In the genomic region with DNA sequence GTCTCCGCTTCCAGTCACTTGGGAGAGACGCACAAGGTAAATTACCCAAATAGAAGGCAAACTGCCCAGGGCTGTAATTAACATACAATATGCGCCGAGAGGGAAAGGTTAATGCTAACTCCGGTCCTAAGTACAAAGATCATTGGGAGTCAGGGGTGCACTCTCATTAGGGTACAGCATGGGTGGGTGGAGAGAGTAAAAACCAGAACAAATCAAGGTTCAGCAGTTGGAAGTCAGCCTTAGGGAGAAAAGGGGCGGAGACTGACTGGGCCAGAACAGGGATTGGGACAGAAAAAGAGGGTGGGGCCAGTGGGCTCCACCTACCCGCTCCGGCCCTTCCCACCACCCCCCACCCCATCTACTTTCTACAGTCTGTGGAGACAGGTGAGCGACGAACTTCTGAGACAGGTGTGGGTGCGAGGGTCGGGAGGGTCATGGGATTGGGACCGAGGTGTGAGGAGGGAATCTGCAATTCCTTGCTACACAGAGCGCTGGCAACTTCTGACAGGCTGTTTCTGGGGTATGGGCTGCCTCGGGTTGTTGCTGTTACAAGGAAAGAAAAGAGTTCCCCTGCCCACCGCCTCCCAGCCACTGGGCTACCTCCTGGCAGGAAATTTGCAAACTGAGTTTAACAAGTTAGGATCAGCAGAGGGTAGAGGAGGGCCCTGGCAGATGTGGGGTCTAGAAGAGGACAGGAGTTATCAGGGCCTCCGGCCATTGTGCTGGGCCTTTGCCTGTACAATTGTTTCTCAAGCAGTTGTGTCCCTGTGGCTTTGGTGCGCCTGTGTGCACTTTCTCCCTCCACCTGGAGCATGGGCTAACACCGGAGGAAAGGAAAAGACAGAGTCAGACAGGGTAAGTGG, we compare ENCODE assay signal across 10 cellular contexts. TPM values are rescaled to one million over a fixed set of nuclear protein-coding genes. Genes with fewer than 3 reads are reported as not detected.
A peak's percentile ranks its signal among the peaks of the same experiment; 100 is the strongest.
DNase-seq lines count a peak whose midpoint lies in the region; ATAC-seq, FAIRE-seq and TF ChIP-seq lines count a peak whose summit lies in the region.
"Had no signal": no experiment of that assay in that cellular context is flagged by ENCODE, and none has a peak within 500 bp of the region (broad histone marks: within the 10 kb centered on the region; RNA-seq: fewer than 3 reads in every experiment).

A gene (plus strand): TSS at position 368 of the 863 bp plus-strand sequence. CDS start 1,000 bp downstream, outside the sequence.

- no peak for TF ChIP-seq RAD21 in SK-N-SH (IDR thresholded peaks at IDR 0.05; ENCODE audit: low read length)

- DNase-seq in SK-N-SH = peak; percentile 56
- no peak for DNase-seq in activated CD8-positive, alpha-beta T cell treated with anti-CD3 and anti-CD28 coated beads, Interleukin-2, amount 10 ng/mL, durations not matched to agents 7 days and 5 days
- DNase-seq in keratinocyte (ENCODE audit: low read depth, low spot score) = no peak
- no peak for DNase-seq in stimulated activated naive B cell treated with anti-CD40 and anti-IgM and Interleukin-4, amounts not matched to agents 10 μg/mL and 1 μg/mL and 100 μg/mL, for 72 hours
- DNase-seq in stimulated activated CD4-positive, alpha-beta T cell treated with anti-CD3 and anti-CD28 coated beads, Interleukin-1b, Interleukin-23, amount 100 ng/mL, for 48 hours = no peak

- FAIRE-seq in keratinocyte (lab: Jason Lieb, UNC) = peak; percentile 73

- H3K27ac Mint-ChIP-seq in activated CD8-positive, alpha-beta T cell treated with anti-CD3 and anti-CD28 coated beads, Interleukin-2, amount 10 ng/mL, durations not matched to agents 7 days and 5 days = peak within 1 kb of the TSS; percentile 43
- H3K27ac Mint-ChIP-seq in stimulated activated naive B cell treated with anti-CD40 and anti-IgM and Interleukin-4, amounts not matched to agents 10 μg/mL and 1 μg/mL and 100 μg/mL, for 72 hours = peak within 1 kb of the TSS; percentile 70

- 0 out of 2 replicates have a peak, but pooled peaks cover 2% of the 10 kb centered on the region for H4K20me1 ChIP-seq in SK-N-SH (ENCODE audit: insufficient read depth)
- H4K20me1 ChIP-seq in keratinocyte (ENCODE audit: control insufficient read depth, extremely low read depth, insufficient read depth, low read length) = no peaks in the 10 kb centered on the region

- CTCF ChIA-PET in SK-N-SH (lab: Yijun Ruan, JAX) = no interaction called here
- CTCF ChIA-PET in activated CD8-positive, alpha-beta T cell treated with anti-CD3 and anti-CD28 coated beads, Interleukin-2, amount 10 ng/mL, durations not matched to agents 7 days and 5 days (lab: Charles Lee) = interaction anchor here (1.2 to 1.9 kb wide), 2 partner anchors 14 to 44 kb away, joined by 9 to 16 read pairs; no protein-coding TSS in a partner anchor

- no peak within 1 kb of the TSS for H3K4me2 ChIP-seq in SK-N-SH
- peak within 1 kb of the TSS; percentile 67 for H3K4me2 ChIP-seq in keratinocyte (ENCODE audit: control insufficient read depth, extremely low read depth, insufficient read depth, low read depth, low read length)

- peaks cover 56% of the 10 kb centered on the region for H3K4me1 Mint-ChIP-seq in activated CD8-positive, alpha-beta T cell treated with anti-CD3 and anti-CD28 coated beads, Interleukin-2, amount 10 ng/mL, durations not matched to agents 7 days and 5 days (ENCODE audit: low read depth)
- H3K4me1 Mint-ChIP-seq in stimulated activated naive B cell treated with anti-CD40 and anti-IgM and Interleukin-4, amounts not matched to agents 10 μg/mL and 1 μg/mL and 100 μg/mL, for 72 hours = peaks cover 32 to 50% of the 10 kb centered on the region in 2 donors

- no peak for TF ChIP-seq EP300 in SK-N-SH (IDR thresholded peaks at IDR 0.05; ENCODE audit: borderline replicate concordance in 1 of 2, low read depth in 1 of 2, low read length in 1 of 2)

- H3K27me3 ChIP-seq in SK-N-SH (ENCODE audit: insufficient read depth) (no peaks in the 10 kb centered on the region), keratinocyte (ENCODE audit: control insufficient read depth, extremely low read depth, insufficient read depth, low read length) (no peaks in the 10 kb centered on the region)

- no peaks in the 10 kb centered on the region for H3K9me2 ChIP-seq in SK-N-SH

- H3K36me3 ChIP-seq in SK-N-SH (replicated peaks in 1 of 2; ENCODE audit: control insufficient read depth in 1 of 2, insufficient read depth in 2 of 2, low read length in 1 of 2) (no peaks in the 10 kb centered on the region), keratinocyte (ENCODE audit: control insufficient read depth in 2 of 2, extremely low read depth in 1 of 2, insufficient read depth in 2 of 2, low read length in 2 of 2) (peaks cover 2 to 5% of the 10 kb centered on the region in 2 experiments)

- TF ChIP-seq CTCF in SK-N-SH (IDR thresholded peaks at IDR 0.05) (no peak), keratinocyte (optimal IDR thresholded peaks at IDR 0.05 in 1 of 3, IDR thresholded peaks at IDR 0.05 in 1 of 3, conservative IDR thresholded peaks at IDR 0.05 in 1 of 3; ENCODE audit: extremely low read depth in 1 of 3, insufficient read depth in 2 of 3, low read length in 3 of 3) (no peak)

- POLR2A ChIA-PET in SK-N-SH (lab: Yijun Ruan, JAX) = no interaction called here
- POLR2A ChIA-PET in activated CD8-positive, alpha-beta T cell treated with anti-CD3 and anti-CD28 coated beads, Interleukin-2, amount 10 ng/mL, durations not matched to agents 7 days and 5 days (lab: Charles Lee) = interaction anchor here (1.9 kb wide), 1 partner anchor 21 kb away, joined by 4 read pairs; a partner anchor contains a TSS

- H3K9me3 Mint-ChIP-seq in activated CD8-positive, alpha-beta T cell treated with anti-CD3 and anti-CD28 coated beads, Interleukin-2, amount 10 ng/mL, durations not matched to agents 7 days and 5 days (ENCODE audit: insufficient read depth) = peaks cover 12% of the 10 kb centered on the region
- peaks cover 2 to 4% of the 10 kb centered on the region in 2 donors for H3K9me3 Mint-ChIP-seq in stimulated activated naive B cell treated with anti-CD40 and anti-IgM and Interleukin-4, amounts not matched to agents 10 μg/mL and 1 μg/mL and 100 μg/mL, for 72 hours

- ATAC-seq in SK-N-SH treated with all-trans-retinoic acid at 6 μM for 48 hours (no peak), GM21515 (IDR thresholded peaks at IDR 0.05; ENCODE audit: unreplicated experiment) (no peak), GM18858 (IDR thresholded peaks at IDR 0.05; ENCODE audit: unreplicated experiment) (no peak)
- ATAC-seq in activated CD8-positive, alpha-beta T cell treated with anti-CD3 and anti-CD28 coated beads, Interleukin-2, amount 10 ng/mL, durations not matched to agents 7 days and 5 days = no peak
- ATAC-seq in stimulated activated naive B cell treated with anti-CD40 and anti-IgM and Interleukin-4, amounts not matched to agents 10 μg/mL and 1 μg/mL and 100 μg/mL, for 72 hours (replicated peaks) = no peak

- H3K4me3 ChIP-seq in SK-N-SH (ENCODE audit: low read depth in 2 of 2, low read length in 1 of 2) (no peak within 1 kb of the TSS), keratinocyte (ENCODE audit: control insufficient read depth in 2 of 3, extremely low read depth in 1 of 3, insufficient read depth in 2 of 3, low read depth in 1 of 3, low read length in 3 of 3) (peak within 1 kb of the TSS; percentile 45 to 67 (median 47))

- H3K4me1 ChIP-seq in SK-N-SH (ENCODE audit: control insufficient read depth in 1 of 2, insufficient read depth in 2 of 2, low read depth in 1 of 2, low read length in 1 of 2) (peaks cover 7 to 19% of the 10 kb centered on the region in 2 experiments; a peak in 3 of 4 replicates), keratinocyte (ENCODE audit: control insufficient read depth, extremely low read depth, insufficient read depth, low read length) (peaks cover 35% of the 10 kb centered on the region)

- dilution Hi-C loops in keratinocyte (cut with MboI; ENCODE audit: extremely low pct_ligation_motif_present, low sequenced_read_pairs) = no loop called here

- H3K79me2 ChIP-seq in SK-N-SH (ENCODE audit: insufficient read depth) (peaks cover 14% of the 10 kb centered on the region), keratinocyte (ENCODE audit: control insufficient read depth, insufficient read depth, low read length) (peaks cover 16% of the 10 kb centered on the region)

- H3K36me3 Mint-ChIP-seq in activated CD8-positive, alpha-beta T cell treated with anti-CD3 and anti-CD28 coated beads, Interleukin-2, amount 10 ng/mL, durations not matched to agents 7 days and 5 days (ENCODE audit: low read depth) = peaks cover 24% of the 10 kb centered on the region
- H3K36me3 Mint-ChIP-seq in stimulated activated naive B cell treated with anti-CD40 and anti-IgM and Interleukin-4, amounts not matched to agents 10 μg/mL and 1 μg/mL and 100 μg/mL, for 72 hours = peaks cover 3 to 18% of the 10 kb centered on the region in 2 donors

- 92% methylated on average over 19 of the region's 19 CpGs for WGBS in SK-N-SH (ENCODE audit: low lambda C conversion rate)

- H2AFZ ChIP-seq in SK-N-SH (ENCODE audit: low read depth) (no peak within 1 kb of the TSS), keratinocyte (ENCODE audit: control insufficient read depth, low read length) (peak within 1 kb of the TSS; percentile 82)

- no peaks in the 10 kb centered on the region for H3K27me3 Mint-ChIP-seq in activated CD8-positive, alpha-beta T cell treated with anti-CD3 and anti-CD28 coated beads, Interleukin-2, amount 10 ng/mL, durations not matched to agents 7 days and 5 days (ENCODE audit: low read depth)
- no peaks in the 10 kb centered on the region for H3K27me3 Mint-ChIP-seq in stimulated activated naive B cell treated with anti-CD40 and anti-IgM and Interleukin-4, amounts not matched to agents 10 μg/mL and 1 μg/mL and 100 μg/mL, for 72 hours

- H3K9ac ChIP-seq in SK-N-SH = no peak within 1 kb of the TSS
- H3K9ac ChIP-seq in keratinocyte (ENCODE audit: control insufficient read depth, extremely low read depth, insufficient read depth, low read length) = peak within 1 kb of the TSS; percentile 9

- no peak within 1 kb of the TSS for H3K4me3 Mint-ChIP-seq in activated CD8-positive, alpha-beta T cell treated with anti-CD3 and anti-CD28 coated beads, Interleukin-2, amount 10 ng/mL, durations not matched to agents 7 days and 5 days
- peak within 1 kb of the TSS; percentile 8 to 26 for H3K4me3 Mint-ChIP-seq in stimulated activated naive B cell treated with anti-CD40 and anti-IgM and Interleukin-4, amounts not matched to agents 10 μg/mL and 1 μg/mL and 100 μg/mL, for 72 hours

- no peaks in the 10 kb centered on the region for H3F3A ChIP-seq in SK-N-SH (replicated peaks; ENCODE audit: insufficient read depth)

- H3K9me3 ChIP-seq in SK-N-SH (no peaks in the 10 kb centered on the region), keratinocyte (ENCODE audit: control insufficient read depth, low read depth, low read length) (no peaks in the 10 kb centered on the region)

- H3K9me1 ChIP-seq in keratinocyte (ENCODE audit: control insufficient read depth, extremely low read depth, insufficient read depth, low read length) = no peaks in the 10 kb centered on the region

- H3K27ac ChIP-seq in SK-N-SH (ENCODE audit: low read depth in 2 of 2, low read length in 1 of 2) = no peak within 1 kb of the TSS
- peak within 1 kb of the TSS; percentile 17 for H3K27ac ChIP-seq in keratinocyte (ENCODE audit: control insufficient read depth, insufficient read depth, low read length)
- H3K27ac ChIP-seq: VCaP had no signal

RNA-seq across cellular contexts. Expression of the gene that starts here (rescaled TPM):
- polyA plus RNA-seq in SK-N-SH (2012; rRNA removed) (0.05 and 0.19 TPM in 2 replicates), keratinocyte (20.9 to 25.1 TPM (median 22.3 TPM) in 3 replicates)
- polyA plus RNA-seq in SK-N-SH (2012; cell fraction: cytosol; rRNA removed) = 0.07 and 0.14 TPM in 2 replicates
- polyA plus RNA-seq in SK-N-SH (2012; cell fraction: nucleus; rRNA removed) = 0.15 and 0.36 TPM in 2 replicates
- under 1 TPM; 0.29 to 0.65 TPM for total RNA-seq in activated CD8-positive, alpha-beta T cell treated with anti-CD3 and anti-CD28 coated beads, Interleukin-2, amount 10 ng/mL, durations not matched to agents 7 days and 5 days
- polyA plus RNA-seq in keratinocyte (2011; ENCODE audit: low read depth) = 4.0 TPM
- polyA plus RNA-seq in keratinocyte (2011; cell fraction: cytosol; rRNA removed) = 22.0 and 23.8 TPM in 2 replicates
- polyA plus RNA-seq in keratinocyte (2011; cell fraction: nucleus; rRNA removed) = 37.2 and 39.2 TPM in 2 replicates
- 11.3 and 14.1 TPM in 2 replicates for polyA plus RNA-seq in keratinocyte (2012; ENCODE audit: low replicate concordance)
- 5.6 to 10.7 TPM (median 8.9 TPM) in 3 replicates for polyA minus RNA-seq in keratinocyte
- polyA minus RNA-seq in keratinocyte (2011; cell fraction: cytosol; rRNA and poly(A)+ RNA removed) = 2.9 TPM
- 8.2 and 13.0 TPM in 2 replicates for polyA minus RNA-seq in keratinocyte (2011; cell fraction: nucleus; rRNA and poly(A)+ RNA removed)
- polyA plus RNA-seq: AG04450 had no signal

Comparison
In these comparisons a context has a peak if more than half of its experiments do, and no peak if none do; other contexts are left out.
1. Peak in DNase-seq in SK-N-SH; RNA of the gene not detected or under 1 TPM.
2. H3K4me3 ChIP-seq: peak in keratinocyte (3 of 3); none in SK-N-SH (0 of 2).